In the genomic region with DNA sequence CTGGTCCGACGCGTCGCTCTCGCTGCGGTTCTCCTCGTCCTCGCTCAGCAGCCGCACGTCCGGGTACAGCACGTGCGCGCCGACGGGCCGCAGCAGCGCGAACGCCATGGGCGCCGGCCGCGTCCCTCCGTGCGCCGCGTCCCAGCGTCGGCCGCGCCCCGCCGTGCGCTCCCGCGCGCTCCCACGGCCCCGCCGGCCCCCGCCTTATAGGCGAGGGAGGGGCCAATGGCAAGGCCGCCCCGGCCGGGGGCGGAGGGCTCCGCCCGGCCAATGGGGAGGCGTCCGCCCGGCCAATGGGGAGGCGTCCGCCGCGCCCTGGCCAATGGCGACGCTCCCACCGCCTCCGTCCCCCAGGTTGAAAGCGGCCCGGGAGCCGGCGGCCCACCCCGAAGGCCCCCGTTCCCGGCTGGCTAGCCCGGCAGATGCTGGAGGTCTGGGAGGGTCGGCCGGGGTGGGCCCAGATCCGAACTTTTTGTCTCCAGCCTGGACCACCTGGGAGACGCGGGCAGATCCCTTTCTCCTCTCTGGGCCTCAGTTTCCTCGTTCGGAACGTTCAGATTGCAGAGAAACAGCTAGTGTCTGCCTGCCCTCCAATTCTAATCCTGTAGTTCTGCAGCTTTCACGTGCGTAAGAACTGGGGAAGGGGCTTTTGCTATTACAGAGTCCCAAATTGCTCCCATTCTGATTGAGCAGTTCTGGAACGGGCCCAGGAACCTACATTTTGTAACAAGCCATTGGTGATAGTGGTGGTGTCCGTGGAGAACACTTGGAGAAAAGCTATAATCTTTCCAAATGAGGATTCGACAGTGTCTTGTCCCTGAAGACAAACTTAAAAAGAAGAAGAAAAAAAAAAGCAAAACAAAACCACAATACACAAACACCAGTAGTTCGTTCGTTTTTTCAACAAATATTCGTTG, we compare ENCODE assay signal across 9 cellular contexts. TPM values are rescaled to one million over a fixed set of nuclear protein-coding genes. Genes with fewer than 3 reads are reported as not detected.
DNase-seq lines count a peak whose midpoint lies in the region; ATAC-seq, FAIRE-seq and TF ChIP-seq lines count a peak whose summit lies in the region.
"Had no signal": no experiment of that assay in that cellular context is flagged by ENCODE, and none has a peak within 500 bp of the region (broad histone marks: within the 10 kb centered on the region; RNA-seq: fewer than 3 reads in every experiment).

A gene with protein sequence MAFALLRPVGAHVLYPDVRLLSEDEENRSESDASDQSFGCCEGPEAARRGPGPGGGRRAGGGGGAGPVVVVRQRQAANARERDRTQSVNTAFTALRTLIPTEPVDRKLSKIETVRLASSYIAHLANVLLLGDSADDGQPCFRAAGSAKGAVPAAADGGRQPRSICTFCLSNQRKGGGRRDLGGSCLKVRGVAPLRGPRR (minus strand): TSS at position 180 of the 917 bp plus-strand sequence. CDS start 72 bp downstream, at position 108.

- peak within 1 kb of the TSS; percentile 4 for H3K4me3 Mint-ChIP-seq in activated B cell treated with CpG ODN at 0.5 μM for 24 hours
- peak within 1 kb of the TSS; percentile 35 for H3K4me3 Mint-ChIP-seq in stimulated activated naive CD8-positive, alpha-beta T cell treated with anti-CD3 and anti-CD28 coated beads, Interleukin-15, Interleukin-2, amounts not matched to agents 100 ng/mL and 50 ng/mL, for 24 hours

- peaks cover 62% of the 10 kb centered on the region for H3K27me3 Mint-ChIP-seq in activated B cell treated with CpG ODN at 0.5 μM for 24 hours
- peaks cover 53% of the 10 kb centered on the region for H3K27me3 Mint-ChIP-seq in stimulated activated naive CD8-positive, alpha-beta T cell treated with anti-CD3 and anti-CD28 coated beads, Interleukin-15, Interleukin-2, amounts not matched to agents 100 ng/mL and 50 ng/mL, for 24 hours

- ATAC-seq in activated CD4-positive, CD25-positive, alpha-beta regulatory T cell treated with anti-CD3 and anti-CD28 coated beads, Interleukin-2, amount 50 U/mL, for 24 hours, result peak; percentile 41 to 55
- peak; percentile 69 for ATAC-seq in activated B cell treated with CpG ODN at 0.5 μM for 24 hours (ENCODE audit: low read depth)
- ATAC-seq in left ventricle myocardium superior, result peak; percentile 89
- no peak for ATAC-seq in GM21526 (IDR thresholded peaks at IDR 0.05; ENCODE audit: low FRiP score, unreplicated experiment)

- peaks cover 8% of the 10 kb centered on the region for H3K4me1 Mint-ChIP-seq in activated B cell treated with CpG ODN at 0.5 μM for 24 hours
- H3K4me1 Mint-ChIP-seq in stimulated activated naive CD8-positive, alpha-beta T cell treated with anti-CD3 and anti-CD28 coated beads, Interleukin-15, Interleukin-2, amounts not matched to agents 100 ng/mL and 50 ng/mL, for 24 hours (ENCODE audit: low read depth), result peaks cover 12% of the 10 kb centered on the region

- H3K36me3 Mint-ChIP-seq in activated B cell treated with CpG ODN at 0.5 μM for 24 hours (ENCODE audit: low read depth), result no peaks in the 10 kb centered on the region
- H3K36me3 Mint-ChIP-seq in stimulated activated naive CD8-positive, alpha-beta T cell treated with anti-CD3 and anti-CD28 coated beads, Interleukin-15, Interleukin-2, amounts not matched to agents 100 ng/mL and 50 ng/mL, for 24 hours (ENCODE audit: low read depth), result no peaks in the 10 kb centered on the region

- H3K9me3 Mint-ChIP-seq in activated B cell treated with CpG ODN at 0.5 μM for 24 hours, result no peaks in the 10 kb centered on the region
- no peaks in the 10 kb centered on the region for H3K9me3 Mint-ChIP-seq in stimulated activated naive CD8-positive, alpha-beta T cell treated with anti-CD3 and anti-CD28 coated beads, Interleukin-15, Interleukin-2, amounts not matched to agents 100 ng/mL and 50 ng/mL, for 24 hours

- H3K27ac Mint-ChIP-seq in activated B cell treated with CpG ODN at 0.5 μM for 24 hours, result no peak within 1 kb of the TSS
- no peak within 1 kb of the TSS for H3K27ac Mint-ChIP-seq in stimulated activated naive CD8-positive, alpha-beta T cell treated with anti-CD3 and anti-CD28 coated beads, Interleukin-15, Interleukin-2, amounts not matched to agents 100 ng/mL and 50 ng/mL, for 24 hours

- TF ChIP-seq POLR2A in GM12892 (IDR thresholded peaks at IDR 0.05; ENCODE audit: low read depth, low read length), result no peak

- intact Hi-C loops in activated B cell treated with CpG ODN at 0.5 μM for 24 hours (cut with micrococcal nuclease) (no loop called here), left ventricle myocardium superior (cut with micrococcal nuclease) (no loop called here)

- FAIRE-seq in GM12892 (lab: Jason Lieb, UNC), result no peak

- POLR2A ChIA-PET in activated B cell treated with CpG ODN at 0.5 μM for 24 hours (lab: Charles Lee), result no interaction called here

- DNase-seq in activated CD4-positive, CD25-positive, alpha-beta regulatory T cell treated with anti-CD3 and anti-CD28 coated beads, Interleukin-2, amount 50 U/mL, for 72 hours, result no peak
- no peak for DNase-seq in activated B cell treated with CpG ODN at 0.5 μM for 24 hours
- peak; percentile 86 for DNase-seq in left ventricle myocardium superior
- DNase-seq in GM12892 (ENCODE audit: insufficient read length), result no peak
- no peak for DNase-seq in NCI-H510A (lab: John Stamatoyannopoulos, UW)

- no peak for TF ChIP-seq CTCF in activated B cell treated with CpG ODN at 0.5 μM for 24 hours (IDR thresholded peaks at IDR 0.05)

- CTCF ChIA-PET in activated B cell treated with CpG ODN at 0.5 μM for 24 hours (lab: Charles Lee), result no interaction called here

RNA-seq across cellular contexts. Expression of the gene that starts here (rescaled TPM):
- total RNA-seq in activated B cell treated with CpG ODN at 0.5 μM for 24 hours (not detected in 2 replicates), left ventricle myocardium superior (11.8 TPM)
- polyA plus RNA-seq in GM12892 (2012; ENCODE audit: missing spikeins), result 0.17 TPM
- total RNA-seq: LHCN-M2 had no signal

Comparison
In these comparisons a context has a peak if more than half of its experiments do, and no peak if none do; other contexts are left out.
1. RNA of the gene that starts here (total RNA-seq): 11.8 TPM in left ventricle myocardium superior (single experiment); not detected in activated B cell treated with CpG ODN at 0.5 μM for 24 hours; every median in the first group is over 10 times any median in the second.
2. Peak in ATAC-seq in activated B cell treated with CpG ODN at 0.5 μM for 24 hours; RNA of the gene not detected or under 1 TPM.